In genomic region chr4:18756661-18757060, GRCh38 we compare ENCODE assay signal across 25 cellular contexts.
"Had no signal": no experiment of that assay in that cellular context is flagged by ENCODE, and none has a peak within 500 bp of the region (broad histone marks: within the 10 kb centered on the region; RNA-seq: fewer than 3 reads in every experiment).

No MANE protein-coding gene starts in this region.

- H3K27me3 ChIP-seq: gastrocnemius medialis, spleen, testis had no signal

- H3K36me3 ChIP-seq: gastrocnemius medialis, spleen had no signal

- ATAC-seq: esophagus mucosa; gastrocnemius medialis; left colon; left ventricle myocardium superior; psoas muscle; sciatic nerve; stimulated activated memory B cell treated with anti-CD40 and anti-IgM and Interleukin-4, amounts not matched to agents 10 μg/mL and 1 μg/mL and 100 μg/mL, for 72 hours had no signal

- DNase-seq: effector CD4-positive, alpha-beta T cell; endodermal cell; gastrocnemius medialis; glutamatergic neuron; islet precursor cell; left colon; left ventricle myocardium superior; mesenchymal stem cell; midbrain; occipital lobe; psoas muscle; spleen; stimulated activated CD4-positive, alpha-beta T cell treated with anti-CD3 and anti-CD28 coated beads, Interleukin-15, amount 100 ng/mL, for 24 hours; stimulated activated CD4-positive, alpha-beta T cell treated with anti-CD3 and anti-CD28 coated beads, Interleukin-1b, Interleukin-23, amount 100 ng/mL, for 48 hours; stimulated activated CD4-positive, alpha-beta T cell treated with anti-CD3 and anti-CD28 coated beads, Interleukin-4, amount 100 ng/mL, for 24 hours; testis; trophoblast cell had no signal

- H3K4me3 Mint-ChIP-seq: endodermal cell; nephron; stimulated activated memory B cell treated with anti-CD40 and anti-IgM and Interleukin-4, amounts not matched to agents 10 μg/mL and 1 μg/mL and 100 μg/mL, for 72 hours; stimulated activated naive CD8-positive, alpha-beta T cell treated with anti-CD3 and anti-CD28 coated beads, Interleukin-15, Interleukin-2, amounts not matched to agents 100 ng/mL and 50 ng/mL, for 24 hours had no signal

- H3K27ac Mint-ChIP-seq: endodermal cell; nephron; stimulated activated memory B cell treated with anti-CD40 and anti-IgM and Interleukin-4, amounts not matched to agents 10 μg/mL and 1 μg/mL and 100 μg/mL, for 72 hours; stimulated activated naive CD8-positive, alpha-beta T cell treated with anti-CD3 and anti-CD28 coated beads, Interleukin-15, Interleukin-2, amounts not matched to agents 100 ng/mL and 50 ng/mL, for 24 hours had no signal

- FAIRE-seq: endothelial cell of umbilical vein had no signal

- H3K36me3 Mint-ChIP-seq: stimulated activated memory B cell treated with anti-CD40 and anti-IgM and Interleukin-4, amounts not matched to agents 10 μg/mL and 1 μg/mL and 100 μg/mL, for 72 hours had no signal

- H3K9me3 ChIP-seq: gastrocnemius medialis, psoas muscle, testis had no signal

- H3K9me3 Mint-ChIP-seq: endodermal cell; stimulated activated naive CD8-positive, alpha-beta T cell treated with anti-CD3 and anti-CD28 coated beads, Interleukin-15, Interleukin-2, amounts not matched to agents 100 ng/mL and 50 ng/mL, for 24 hours had no signal

- H3K4me3 ChIP-seq: coronary artery, gastrocnemius medialis, lung, psoas muscle, spleen, testis had no signal

- H3K27ac ChIP-seq: coronary artery, gastrocnemius medialis, psoas muscle, spleen, testis had no signal

- H3K27me3 Mint-ChIP-seq: stimulated activated memory B cell treated with anti-CD40 and anti-IgM and Interleukin-4, amounts not matched to agents 10 μg/mL and 1 μg/mL and 100 μg/mL, for 72 hours; stimulated activated naive CD8-positive, alpha-beta T cell treated with anti-CD3 and anti-CD28 coated beads, Interleukin-15, Interleukin-2, amounts not matched to agents 100 ng/mL and 50 ng/mL, for 24 hours had no signal

- H3K4me1 ChIP-seq: gastrocnemius medialis, psoas muscle, spleen, testis had no signal

- H3K4me1 Mint-ChIP-seq: endodermal cell; stimulated activated memory B cell treated with anti-CD40 and anti-IgM and Interleukin-4, amounts not matched to agents 10 μg/mL and 1 μg/mL and 100 μg/mL, for 72 hours had no signal
